ENCODE assay signal across 22 cellular contexts in genomic region chr5:100790951-100791350, GRCh38.
DNase-seq lines count a peak whose midpoint lies in the region; ATAC-seq and TF ChIP-seq lines count a peak whose summit lies in the region.
"Had no signal": no experiment of that assay in that cellular context is flagged by ENCODE, and none has a peak within 500 bp of the region (broad histone marks: within the 10 kb centered on the region; RNA-seq: fewer than 3 reads in every experiment).

No MANE protein-coding gene starts in this region.

- H3K27me3 ChIP-seq in gastroesophageal sphincter: no peaks in the 10 kb centered on the region

- no peak for TF ChIP-seq POLR2A in gastroesophageal sphincter (IDR thresholded peaks at IDR 0.05)

- H3K36me3 Mint-ChIP-seq in natural killer cell treated with Interleukin-12 subunit alpha and Interleukin-12 subunit beta and Interleukin-15 and Interleukin-18, amount 100 ng/mL, for 72 hours: peaks cover 10% of the 10 kb centered on the region
- H3K36me3 Mint-ChIP-seq in natural killer cell (no peaks in the 10 kb centered on the region), nephron (ENCODE audit: low read depth) (no peaks in the 10 kb centered on the region)
- H3K36me3 Mint-ChIP-seq: CD4-positive, alpha-beta memory T cell had no signal

- H3K36me3 ChIP-seq in gastroesophageal sphincter: no peaks in the 10 kb centered on the region

- no peak for ATAC-seq in natural killer cell treated with Interleukin-12 subunit alpha and Interleukin-12 subunit beta and Interleukin-15 and Interleukin-18, amount 100 ng/mL, for 72 hours
- ATAC-seq in natural killer cell: no peak
- ATAC-seq in GM18519 (IDR thresholded peaks at IDR 0.05; ENCODE audit: low FRiP score, unreplicated experiment): no peak
- ATAC-seq in gastroesophageal sphincter: no peak

- H3K27me3 Mint-ChIP-seq in natural killer cell treated with Interleukin-12 subunit alpha and Interleukin-12 subunit beta and Interleukin-15 and Interleukin-18, amount 100 ng/mL, for 72 hours: peaks cover 0 to 5% of the 10 kb centered on the region in 2 donors
- H3K27me3 Mint-ChIP-seq in natural killer cell (ENCODE audit: low read depth in 2 of 2): peaks cover 5 to 21% of the 10 kb centered on the region in 2 donors
- no peaks in the 10 kb centered on the region for H3K27me3 Mint-ChIP-seq in nephron (ENCODE audit: low read depth)
- H3K27me3 Mint-ChIP-seq: CD4-positive, alpha-beta memory T cell had no signal

- H3K4me3 ChIP-seq in gastroesophageal sphincter: no peak overlapping the region
- H3K4me3 ChIP-seq: SK-N-MC had no signal

- no peak for DNase-seq in natural killer cell treated with Interleukin-12 subunit alpha and Interleukin-12 subunit beta and Interleukin-15 and Interleukin-18, amount 100 ng/mL, for 72 hours (ENCODE audit: low spot score)
- no peak for DNase-seq in natural killer cell
- peak; percentile 63 for DNase-seq in SK-MEL-5 (ENCODE audit: low read depth, low spot score)
- no peak for DNase-seq in activated CD8-positive, alpha-beta memory T cell treated with anti-CD3 and anti-CD28 coated beads for 24 hours
- no peak for DNase-seq in GOT3 (lab: John Stamatoyannopoulos, UW)
- DNase-seq: 8988T; HFFc6; IMR-90; Karpas-422; NCI-H1092; NCI-H1436 treated with DMSO at 0.1 percent for 48 hours; NCI-H2029; NCI-H345; NCI-H526 treated with DMSO at 0.1 percent for 48 hours; NK-92 treated with Interleukin-12 subunit alpha and Interleukin-12 subunit beta, amount 100 ng/mL, for 24 hours; OCI-M1; Right ventricle myocardium superior had no signal

- H3K9me3 ChIP-seq in gastroesophageal sphincter: peaks cover 0 to 5% (median 0%) of the 10 kb centered on the region in 3 donors

- no peak for TF ChIP-seq EP300 in gastroesophageal sphincter (IDR thresholded peaks at IDR 0.05)

- peaks cover 23 to 29% of the 10 kb centered on the region in 2 donors for H3K4me1 Mint-ChIP-seq in natural killer cell treated with Interleukin-12 subunit alpha and Interleukin-12 subunit beta and Interleukin-15 and Interleukin-18, amount 100 ng/mL, for 72 hours (ENCODE audit: low read depth in 2 of 2)
- H3K4me1 Mint-ChIP-seq in natural killer cell: peaks cover 12 to 14% of the 10 kb centered on the region in 2 donors
- peaks cover 9% of the 10 kb centered on the region for H3K4me1 Mint-ChIP-seq in nephron
- H3K4me1 Mint-ChIP-seq: CD4-positive, alpha-beta memory T cell had no signal

- intact Hi-C loops in natural killer cell (cut with micrococcal nuclease): no loop called here

- H3K4me1 ChIP-seq in gastroesophageal sphincter: no peaks in the 10 kb centered on the region

- peak overlapping the region; percentile 88 to 90 for H3K27ac Mint-ChIP-seq in natural killer cell treated with Interleukin-12 subunit alpha and Interleukin-12 subunit beta and Interleukin-15 and Interleukin-18, amount 100 ng/mL, for 72 hours
- H3K27ac Mint-ChIP-seq in natural killer cell (no peak overlapping the region), nephron (peak overlapping the region; percentile 84 to 93 (median 85))
- H3K27ac Mint-ChIP-seq: CD4-positive, alpha-beta memory T cell; HFFc6 had no signal

- TF ChIP-seq CTCF in natural killer cell (IDR thresholded peaks at IDR 0.05) (no peak), nephron (IDR thresholded peaks at IDR 0.05; ENCODE audit: unreplicated experiment in 3 of 3) (no peak), gastroesophageal sphincter (IDR thresholded peaks at IDR 0.05) (no peak)

- H3K27ac ChIP-seq in gastroesophageal sphincter: no peak overlapping the region
- H3K27ac ChIP-seq: SK-N-MC had no signal

- in situ Hi-C loops in SK-MEL-5 (cut with HindIII; ENCODE audit: low pct_unique_long_range_greater_than_20kb, low sequenced_read_pairs): no loop called here

- H3K4me3 Mint-ChIP-seq in natural killer cell treated with Interleukin-12 subunit alpha and Interleukin-12 subunit beta and Interleukin-15 and Interleukin-18, amount 100 ng/mL, for 72 hours: no peak overlapping the region
- no peak overlapping the region for H3K4me3 Mint-ChIP-seq in natural killer cell
- H3K4me3 Mint-ChIP-seq in nephron: no peak overlapping the region
- H3K4me3 Mint-ChIP-seq: CD4-positive, alpha-beta memory T cell; HFFc6 had no signal

- H3K9me3 Mint-ChIP-seq in natural killer cell treated with Interleukin-12 subunit alpha and Interleukin-12 subunit beta and Interleukin-15 and Interleukin-18, amount 100 ng/mL, for 72 hours: no peaks in the 10 kb centered on the region
- H3K9me3 Mint-ChIP-seq in natural killer cell (no peaks in the 10 kb centered on the region), nephron (no peaks in the 10 kb centered on the region)
- H3K9me3 Mint-ChIP-seq: HFFc6 had no signal

- 69 to 79% methylated on average over 2 of the region's 2 CpGs for WGBS in gastroesophageal sphincter (ENCODE audit: low coverage in 1 of 2), 2 donors

Comparison
In these comparisons a context has a peak if more than half of its experiments do, and no peak if none do; other contexts are left out.
1. H3K27ac Mint-ChIP-seq: peak in natural killer cell treated with Interleukin-12 subunit alpha and Interleukin-12 subunit beta and Interleukin-15 and Interleukin-18, amount 100 ng/mL, for 72 hours (2 of 2) and nephron (3 of 3); none in natural killer cell (0 of 2).